Comparison of ENCODE assay signal across 1 cellular context in the genomic region with DNA sequence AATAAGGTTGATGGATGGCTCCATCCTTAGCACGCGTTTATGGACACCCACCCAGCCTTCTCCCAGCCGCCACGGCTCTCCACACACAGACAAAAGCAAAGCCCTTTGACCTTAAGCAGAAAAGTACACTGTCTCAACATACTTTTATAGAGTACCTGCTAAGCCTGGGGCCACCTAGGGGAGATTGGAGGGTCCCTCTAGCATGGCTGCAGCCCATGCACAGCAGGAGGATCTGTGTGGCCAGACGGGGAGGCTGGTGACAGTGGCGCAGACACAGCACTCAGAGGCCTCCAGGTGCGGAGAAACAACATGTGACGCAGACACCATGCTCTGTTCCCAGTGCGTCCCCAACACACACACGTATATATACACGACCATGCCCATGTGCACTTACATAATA.
TF ChIP-seq lines count a peak whose summit lies in the region.

No MANE protein-coding gene starts in this region.

TF ChIP-seq in HepG2, 621 proteins besides CTCF, POLR2A, EP300 and RAD21:
- TF ChIP-seq, protein P1, sequence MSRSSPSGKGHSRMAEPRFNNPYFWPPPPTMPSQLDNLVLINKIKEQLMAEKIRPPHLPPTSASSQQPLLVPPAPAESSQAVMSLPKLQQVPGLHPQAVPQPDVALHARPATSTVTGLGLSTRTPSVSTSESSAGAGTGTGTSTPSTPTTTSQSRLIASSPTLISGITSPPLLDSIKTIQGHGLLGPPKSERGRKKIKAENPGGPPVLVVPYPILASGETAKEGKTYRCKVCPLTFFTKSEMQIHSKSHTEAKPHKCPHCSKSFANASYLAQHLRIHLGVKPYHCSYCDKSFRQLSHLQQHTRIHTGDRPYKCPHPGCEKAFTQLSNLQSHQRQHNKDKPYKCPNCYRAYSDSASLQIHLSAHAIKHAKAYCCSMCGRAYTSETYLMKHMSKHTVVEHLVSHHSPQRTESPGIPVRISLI (CRISPR knock-in tag; IDR thresholded peaks at IDR 0.05; ENCODE audit: borderline replicate concordance), result no peak
